ENCODE assay signal across 9 cellular contexts in the genomic region with DNA sequence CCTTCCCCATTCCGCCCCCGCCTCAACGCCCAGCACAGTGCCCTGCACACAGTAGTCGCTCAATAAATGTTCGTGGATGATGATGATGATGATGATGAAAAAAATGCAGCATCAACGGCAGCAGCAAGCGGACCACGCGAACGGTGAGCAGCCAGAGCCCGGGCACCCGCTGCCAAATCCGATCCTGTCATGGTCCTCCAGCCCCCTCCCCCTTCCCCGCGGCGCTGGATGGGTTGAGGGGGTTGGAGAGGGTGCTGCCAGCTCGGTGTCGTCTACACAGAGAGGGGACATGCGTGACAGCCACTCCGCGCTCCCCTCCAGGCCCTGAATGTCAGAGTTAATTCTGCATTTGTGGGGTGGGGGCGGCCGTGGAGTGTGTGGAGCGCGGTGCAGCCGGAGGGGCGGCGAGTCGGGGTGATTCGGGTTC. TPM values are rescaled to one million over a fixed set of nuclear protein-coding genes. Genes with fewer than 3 reads are reported as not detected.
DNase-seq lines count a peak whose midpoint lies in the region; ATAC-seq and TF ChIP-seq lines count a peak whose summit lies in the region.
"Had no signal": no experiment of that assay in that cellular context is flagged by ENCODE, and none has a peak within 500 bp of the region (broad histone marks: within the 10 kb centered on the region; RNA-seq: fewer than 3 reads in every experiment).

No MANE protein-coding gene starts in this region.

- no peaks in the 10 kb centered on the region for H3K9me3 Mint-ChIP-seq in MCF 10A (ENCODE audit: unreplicated experiment)

- H3K27ac ChIP-seq in SK-N-SH (ENCODE audit: low read depth in 2 of 2, low read length in 1 of 2) = no peak overlapping the region; a peak in 1 of 4 replicates
- peak overlapping the region; percentile 49 for H3K27ac ChIP-seq in lower lobe of right lung
- peak overlapping the region; percentile 56 to 58 for H3K27ac ChIP-seq in testis
- H3K27ac ChIP-seq: KMS-11 had no signal

- peaks cover 43% of the 10 kb centered on the region for H3K27me3 ChIP-seq in SK-N-SH (ENCODE audit: insufficient read depth)
- peaks cover 25% of the 10 kb centered on the region for H3K27me3 ChIP-seq in lower lobe of right lung (ENCODE audit: low read depth)
- H3K27me3 ChIP-seq in testis = no peaks in the 10 kb centered on the region

- TF ChIP-seq CTCF in SK-N-SH (IDR thresholded peaks at IDR 0.05) (no peak), MCF 10A (IDR thresholded peaks at IDR 0.05; ENCODE audit: unreplicated experiment) (no peak), lower lobe of right lung (IDR thresholded peaks at IDR 0.05) (no peak), testis (IDR thresholded peaks at IDR 0.05) (no peak)

- no peak for TF ChIP-seq POLR2A in testis (IDR thresholded peaks at IDR 0.05)

- ATAC-seq in SK-N-SH treated with all-trans-retinoic acid at 6 μM for 48 hours (no peak), lower lobe of right lung (peak in 1 of 2 donors; percentile 4), HG03139 (IDR thresholded peaks at IDR 0.05; ENCODE audit: unreplicated experiment) (no peak)

- H3K4me1 ChIP-seq in SK-N-SH (ENCODE audit: control insufficient read depth in 1 of 2, insufficient read depth in 2 of 2, low read depth in 1 of 2, low read length in 1 of 2) (peaks cover 0 to 29% of the 10 kb centered on the region in 2 experiments; a peak in 1 of 4 replicates), lower lobe of right lung (peaks cover 15% of the 10 kb centered on the region), testis (peaks cover 26% of the 10 kb centered on the region)

- H3K9me2 ChIP-seq in SK-N-SH = no peaks in the 10 kb centered on the region

- H3K36me3 Mint-ChIP-seq in MCF 10A (ENCODE audit: insufficient read depth, unreplicated experiment) = no peaks in the 10 kb centered on the region

- no peak for TF ChIP-seq EP300 in SK-N-SH (IDR thresholded peaks at IDR 0.05; ENCODE audit: borderline replicate concordance in 1 of 2, low read depth in 1 of 2, low read length in 1 of 2)

- WGBS in SK-N-SH (ENCODE audit: low lambda C conversion rate) = under 1% methylated on average over 11 of the region's 30 CpGs
- WGBS in testis, 2 donors = 0 to 1% methylated on average over 14 to 30 of the region's 30 CpGs

- no peak for TF ChIP-seq RAD21 in SK-N-SH (IDR thresholded peaks at IDR 0.05; ENCODE audit: low read length)

- H3K9ac ChIP-seq in SK-N-SH = no peak overlapping the region
- H3K9ac ChIP-seq: KMS-11 had no signal

- H3F3A ChIP-seq in SK-N-SH (replicated peaks; ENCODE audit: insufficient read depth) = peaks cover 3% of the 10 kb centered on the region

- peaks cover 37% of the 10 kb centered on the region for H3K27me3 Mint-ChIP-seq in MCF 10A (ENCODE audit: insufficient read depth, unreplicated experiment)

- no peaks in the 10 kb centered on the region for H4K20me1 ChIP-seq in SK-N-SH (ENCODE audit: insufficient read depth)

- peak overlapping the region; percentile 66 for H3K4me2 ChIP-seq in SK-N-SH
- H3K4me2 ChIP-seq: KMS-11 had no signal

- intact Hi-C loops in MCF 10A (cut with micrococcal nuclease) = no loop called here
- intact Hi-C loops in lower lobe of right lung (cut with DNase I) = no loop called here
- intact Hi-C loops in testis (cut with DNase I; ENCODE audit: low total_unique reads) = no loop called here

- no peak overlapping the region for H2AFZ ChIP-seq in SK-N-SH (ENCODE audit: low read depth)

- BruUV-seq in MCF 10A (replicated peaks; lab: Mats Ljungman, UMichigan) = no TSS peak

- H3K9me3 ChIP-seq in SK-N-SH (no peaks in the 10 kb centered on the region), lower lobe of right lung (no peaks in the 10 kb centered on the region), testis (no peaks in the 10 kb centered on the region)

- no peaks in the 10 kb centered on the region for H3K79me2 ChIP-seq in SK-N-SH (ENCODE audit: insufficient read depth)

- peak overlapping the region; percentile 21 for H3K4me3 Mint-ChIP-seq in MCF 10A (ENCODE audit: unreplicated experiment)

- H3K4me3 ChIP-seq in SK-N-SH (ENCODE audit: low read depth in 2 of 2, low read length in 1 of 2) (peak overlapping the region; percentile 35 to 49), lower lobe of right lung (peak overlapping the region; percentile 57), testis (peak overlapping the region; percentile 50 to 55)

- no peak overlapping the region for H3K27ac Mint-ChIP-seq in MCF 10A (ENCODE audit: low read depth, unreplicated experiment)

- CTCF ChIA-PET in SK-N-SH (lab: Yijun Ruan, JAX) (interaction anchor here (1.0 to 1.5 kb wide), 2 partner anchors 19 to 114 kb away, joined by 3 to 4 read pairs; no protein-coding TSS in a partner anchor), MCF 10A (lab: Yijun Ruan, JAX) (no interaction called here)

- H3K4me1 Mint-ChIP-seq in MCF 10A (ENCODE audit: insufficient read depth, unreplicated experiment) = no peaks in the 10 kb centered on the region

- H3K36me3 ChIP-seq in SK-N-SH (replicated peaks in 1 of 2; ENCODE audit: control insufficient read depth in 1 of 2, insufficient read depth in 2 of 2, low read length in 1 of 2) = no peaks in the 10 kb centered on the region
- no peaks in the 10 kb centered on the region for H3K36me3 ChIP-seq in lower lobe of right lung
- H3K36me3 ChIP-seq in testis (ENCODE audit: low read depth, missing control alignments) = no peaks in the 10 kb centered on the region

- POLR2A ChIA-PET in SK-N-SH (lab: Yijun Ruan, JAX) = interaction anchor here (1.0 kb wide), 1 partner anchor 163 kb away, joined by 3 read pairs; no protein-coding TSS in a partner anchor
- POLR2A ChIA-PET in MCF 10A (lab: Yijun Ruan, JAX) = interaction anchor here (0.6 kb wide), 1 partner anchor 242 kb away, joined by 3 read pairs; no protein-coding TSS in a partner anchor

- DNase-seq in SK-N-SH (peak; percentile 73), MCF 10A (ENCODE audit: unreplicated experiment) (no peak), lower lobe of right lung (no peak), testis (no peak), T-helper 9 cell (no peak), HK-2 (ENCODE audit: unreplicated experiment) (no peak)

TF ChIP-seq in SK-N-SH, 30 proteins besides CTCF, POLR2A, EP300 and RAD21 (continues in another document):
- TF ChIP-seq TEAD4 (IDR thresholded peaks at IDR 0.05; ENCODE audit: borderline replicate concordance, insufficient read depth) (no peak), MEF2A (IDR thresholded peaks at IDR 0.05; ENCODE audit: borderline replicate concordance, low read depth) (no peak)

TF ChIP-seq in SK-N-SH treated with all-trans-retinoic acid at 6 μM for 48 hours, 23 proteins besides CTCF, POLR2A, EP300 and RAD21 (continues in another document):
- TF ChIP-seq PPARA (CRISPR knock-in tag; IDR thresholded peaks at IDR 0.05; ENCODE audit: borderline replicate concordance) = no peak
- TF ChIP-seq, protein P1, sequence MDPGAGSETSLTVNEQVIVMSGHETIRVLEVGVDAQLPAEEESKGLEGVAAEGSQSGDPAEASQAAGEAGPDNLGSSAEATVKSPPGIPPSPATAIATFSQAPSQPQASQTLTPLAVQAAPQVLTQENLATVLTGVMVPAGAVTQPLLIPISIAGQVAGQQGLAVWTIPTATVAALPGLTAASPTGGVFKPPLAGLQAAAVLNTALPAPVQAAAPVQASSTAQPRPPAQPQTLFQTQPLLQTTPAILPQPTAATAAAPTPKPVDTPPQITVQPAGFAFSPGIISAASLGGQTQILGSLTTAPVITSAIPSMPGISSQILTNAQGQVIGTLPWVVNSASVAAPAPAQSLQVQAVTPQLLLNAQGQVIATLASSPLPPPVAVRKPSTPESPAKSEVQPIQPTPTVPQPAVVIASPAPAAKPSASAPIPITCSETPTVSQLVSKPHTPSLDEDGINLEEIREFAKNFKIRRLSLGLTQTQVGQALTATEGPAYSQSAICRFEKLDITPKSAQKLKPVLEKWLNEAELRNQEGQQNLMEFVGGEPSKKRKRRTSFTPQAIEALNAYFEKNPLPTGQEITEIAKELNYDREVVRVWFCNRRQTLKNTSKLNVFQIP (CRISPR knock-in tag; IDR thresholded peaks at IDR 0.05; ENCODE audit: borderline replicate concordance, low read depth) = no peak
- TF ChIP-seq, protein P2, sequence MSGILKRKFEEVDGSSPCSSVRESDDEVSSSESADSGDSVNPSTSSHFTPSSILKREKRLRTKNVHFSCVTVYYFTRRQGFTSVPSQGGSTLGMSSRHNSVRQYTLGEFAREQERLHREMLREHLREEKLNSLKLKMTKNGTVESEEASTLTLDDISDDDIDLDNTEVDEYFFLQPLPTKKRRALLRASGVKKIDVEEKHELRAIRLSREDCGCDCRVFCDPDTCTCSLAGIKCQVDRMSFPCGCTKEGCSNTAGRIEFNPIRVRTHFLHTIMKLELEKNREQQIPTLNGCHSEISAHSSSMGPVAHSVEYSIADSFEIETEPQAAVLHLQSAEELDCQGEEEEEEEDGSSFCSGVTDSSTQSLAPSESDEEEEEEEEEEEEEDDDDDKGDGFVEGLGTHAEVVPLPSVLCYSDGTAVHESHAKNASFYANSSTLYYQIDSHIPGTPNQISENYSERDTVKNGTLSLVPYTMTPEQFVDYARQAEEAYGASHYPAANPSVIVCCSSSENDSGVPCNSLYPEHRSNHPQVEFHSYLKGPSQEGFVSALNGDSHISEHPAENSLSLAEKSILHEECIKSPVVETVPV (CRISPR knock-in tag; IDR thresholded peaks at IDR 0.05) = no peak
- no peak for TF ChIP-seq RARB (CRISPR knock-in tag; IDR thresholded peaks at IDR 0.05)
- TF ChIP-seq, protein P3, sequence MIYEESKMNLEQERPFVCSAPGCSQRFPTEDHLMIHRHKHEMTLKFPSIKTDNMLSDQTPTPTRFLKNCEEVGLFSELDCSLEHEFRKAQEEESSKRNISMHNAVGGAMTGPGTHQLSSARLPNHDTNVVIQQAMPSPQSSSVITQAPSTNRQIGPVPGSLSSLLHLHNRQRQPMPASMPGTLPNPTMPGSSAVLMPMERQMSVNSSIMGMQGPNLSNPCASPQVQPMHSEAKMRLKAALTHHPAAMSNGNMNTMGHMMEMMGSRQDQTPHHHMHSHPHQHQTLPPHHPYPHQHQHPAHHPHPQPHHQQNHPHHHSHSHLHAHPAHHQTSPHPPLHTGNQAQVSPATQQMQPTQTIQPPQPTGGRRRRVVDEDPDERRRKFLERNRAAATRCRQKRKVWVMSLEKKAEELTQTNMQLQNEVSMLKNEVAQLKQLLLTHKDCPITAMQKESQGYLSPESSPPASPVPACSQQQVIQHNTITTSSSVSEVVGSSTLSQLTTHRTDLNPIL (CRISPR knock-in tag; IDR thresholded peaks at IDR 0.05; ENCODE audit: low read depth) = no peak
- no peak for TF ChIP-seq ZNF565 (CRISPR knock-in tag; conservative IDR thresholded peaks at IDR 0.05; ENCODE audit: low read depth)
- TF ChIP-seq ISL1 (CRISPR knock-in tag; IDR thresholded peaks at IDR 0.05) = no peak
- no peak for TF ChIP-seq ZC3H10 (CRISPR knock-in tag; IDR thresholded peaks at IDR 0.05)
- TF ChIP-seq ZFP3 (CRISPR knock-in tag; IDR thresholded peaks at IDR 0.05) = no peak
- no peak for TF ChIP-seq ARNTL (CRISPR knock-in tag; IDR thresholded peaks at IDR 0.05; ENCODE audit: borderline replicate concordance, low read depth)
- no peak for TF ChIP-seq CSDC2 (CRISPR knock-in tag; IDR thresholded peaks at IDR 0.05)

RNA-seq across cellular contexts. Expression of a gene that starts 0.7 kb away (rescaled TPM):
- polyA plus RNA-seq in SK-N-SH (2012; rRNA removed) (0.05 and 0.12 TPM in 2 replicates), testis (ENCODE audit: insufficient read depth, low read depth, low replicate concordance) (8.0 TPM)
- polyA plus RNA-seq in SK-N-SH (2012; cell fraction: cytosol; rRNA removed) = 0.04 and 0.14 TPM in 2 replicates
- 0.17 and 0.35 TPM in 2 replicates for polyA plus RNA-seq in SK-N-SH (2012; cell fraction: nucleus; rRNA removed)
- total RNA-seq in MCF 10A (2022) (0.26 TPM in 1 of 2 replicates, not detected in the other), lower lobe of right lung (33.6 TPM), testis (10 to 100 TPM; 37.6 to 39.0 TPM)

Comparison
In these comparisons a context has a peak if more than half of its experiments do, and no peak if none do; other contexts are left out.
1. H3K27ac ChIP-seq: peak in lower lobe of right lung (single experiment) and testis (2 of 2); none in SK-N-SH (0 of 2).
2. RNA of a gene that starts 0.7 kb away (total RNA-seq): 37.6 to 39.0 TPM in testis and 33.6 TPM in lower lobe of right lung (single experiment); 0.26 TPM in MCF 10A; every median in the first group is over 10 times any median in the second.
3. Peak in every context shown above with its lines, with median percentiles within 50 percentile points of each other: H3K4me3 ChIP-seq.